Comparison of ENCODE assay signal across 1 cellular context in the genomic region with DNA sequence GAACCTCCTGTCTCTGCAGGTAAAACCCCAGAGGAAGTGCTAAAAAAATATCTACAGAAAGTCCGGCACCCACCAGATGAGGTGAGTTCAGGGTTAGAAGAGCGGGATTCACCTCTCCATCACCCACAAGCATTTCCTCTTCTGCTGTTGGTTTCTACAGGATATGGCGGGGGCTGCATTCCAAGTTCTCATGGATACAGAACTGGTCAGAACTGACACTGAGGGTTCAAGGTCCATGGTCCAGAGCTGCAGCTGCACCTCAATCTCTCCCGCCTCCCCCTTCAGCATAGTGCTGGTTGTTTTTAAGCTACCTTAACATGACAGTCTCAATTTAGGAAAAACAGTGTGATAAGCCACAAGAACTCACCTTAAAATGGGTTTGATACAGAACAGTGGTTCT.
TF ChIP-seq lines count a peak whose summit lies in the region.

No MANE protein-coding gene starts in this region.

TF ChIP-seq in GM12878, 131 proteins besides CTCF, POLR2A, EP300 and RAD21:
- TF ChIP-seq, protein P1, sequence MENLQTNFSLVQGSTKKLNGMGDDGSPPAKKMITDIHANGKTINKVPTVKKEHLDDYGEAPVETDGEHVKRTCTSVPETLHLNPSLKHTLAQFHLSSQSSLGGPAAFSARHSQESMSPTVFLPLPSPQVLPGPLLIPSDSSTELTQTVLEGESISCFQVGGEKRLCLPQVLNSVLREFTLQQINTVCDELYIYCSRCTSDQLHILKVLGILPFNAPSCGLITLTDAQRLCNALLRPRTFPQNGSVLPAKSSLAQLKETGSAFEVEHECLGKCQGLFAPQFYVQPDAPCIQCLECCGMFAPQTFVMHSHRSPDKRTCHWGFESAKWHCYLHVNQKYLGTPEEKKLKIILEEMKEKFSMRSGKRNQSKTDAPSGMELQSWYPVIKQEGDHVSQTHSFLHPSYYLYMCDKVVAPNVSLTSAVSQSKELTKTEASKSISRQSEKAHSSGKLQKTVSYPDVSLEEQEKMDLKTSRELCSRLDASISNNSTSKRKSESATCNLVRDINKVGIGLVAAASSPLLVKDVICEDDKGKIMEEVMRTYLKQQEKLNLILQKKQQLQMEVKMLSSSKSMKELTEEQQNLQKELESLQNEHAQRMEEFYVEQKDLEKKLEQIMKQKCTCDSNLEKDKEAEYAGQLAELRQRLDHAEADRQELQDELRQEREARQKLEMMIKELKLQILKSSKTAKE (IDR thresholded peaks at IDR 0.05; ENCODE audit: low read depth, poor library complexity, severe bottlenecking) = no peak
- TF ChIP-seq FOS (IDR thresholded peaks at IDR 0.05; ENCODE audit: borderline replicate concordance, extremely low read depth, insufficient read length) (no peak), ZNF207 (IDR thresholded peaks at IDR 0.05; ENCODE audit: borderline replicate concordance) (no peak), RUNX3 (IDR thresholded peaks at IDR 0.05; ENCODE audit: low read length) (peak; percentile 44), ZZZ3 (IDR thresholded peaks at IDR 0.05; ENCODE audit: control insufficient read depth, insufficient read length, low read depth) (no peak), IKZF1 (conservative IDR thresholded peaks at IDR 0.05) (peak; percentile 43; the same call in 1 of the 2 replicates), ZNF24 (IDR thresholded peaks at IDR 0.05) (no peak), ATF7 (IDR thresholded peaks at IDR 0.05; ENCODE audit: low read depth) (no peak), MYB (IDR thresholded peaks at IDR 0.05; ENCODE audit: borderline replicate concordance, low read depth, low read length) (no peak), SPI1 (IDR thresholded peaks at IDR 0.05; ENCODE audit: borderline replicate concordance, insufficient read depth, low read depth, low read length) (0 out of 2 replicates have a peak, but pooled peaks have one; percentile 14)
- TF ChIP-seq, protein P2, sequence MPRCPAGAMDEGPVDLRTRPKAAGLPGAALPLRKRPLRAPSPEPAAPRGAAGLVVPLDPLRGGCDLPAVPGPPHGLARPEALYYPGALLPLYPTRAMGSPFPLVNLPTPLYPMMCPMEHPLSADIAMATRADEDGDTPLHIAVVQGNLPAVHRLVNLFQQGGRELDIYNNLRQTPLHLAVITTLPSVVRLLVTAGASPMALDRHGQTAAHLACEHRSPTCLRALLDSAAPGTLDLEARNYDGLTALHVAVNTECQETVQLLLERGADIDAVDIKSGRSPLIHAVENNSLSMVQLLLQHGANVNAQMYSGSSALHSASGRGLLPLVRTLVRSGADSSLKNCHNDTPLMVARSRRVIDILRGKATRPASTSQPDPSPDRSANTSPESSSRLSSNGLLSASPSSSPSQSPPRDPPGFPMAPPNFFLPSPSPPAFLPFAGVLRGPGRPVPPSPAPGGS (IDR thresholded peaks at IDR 0.05; ENCODE audit: borderline replicate concordance, insufficient read depth, low read depth, low read length, poor library complexity, severe bottlenecking) = no peak
- TF ChIP-seq, protein P3, sequence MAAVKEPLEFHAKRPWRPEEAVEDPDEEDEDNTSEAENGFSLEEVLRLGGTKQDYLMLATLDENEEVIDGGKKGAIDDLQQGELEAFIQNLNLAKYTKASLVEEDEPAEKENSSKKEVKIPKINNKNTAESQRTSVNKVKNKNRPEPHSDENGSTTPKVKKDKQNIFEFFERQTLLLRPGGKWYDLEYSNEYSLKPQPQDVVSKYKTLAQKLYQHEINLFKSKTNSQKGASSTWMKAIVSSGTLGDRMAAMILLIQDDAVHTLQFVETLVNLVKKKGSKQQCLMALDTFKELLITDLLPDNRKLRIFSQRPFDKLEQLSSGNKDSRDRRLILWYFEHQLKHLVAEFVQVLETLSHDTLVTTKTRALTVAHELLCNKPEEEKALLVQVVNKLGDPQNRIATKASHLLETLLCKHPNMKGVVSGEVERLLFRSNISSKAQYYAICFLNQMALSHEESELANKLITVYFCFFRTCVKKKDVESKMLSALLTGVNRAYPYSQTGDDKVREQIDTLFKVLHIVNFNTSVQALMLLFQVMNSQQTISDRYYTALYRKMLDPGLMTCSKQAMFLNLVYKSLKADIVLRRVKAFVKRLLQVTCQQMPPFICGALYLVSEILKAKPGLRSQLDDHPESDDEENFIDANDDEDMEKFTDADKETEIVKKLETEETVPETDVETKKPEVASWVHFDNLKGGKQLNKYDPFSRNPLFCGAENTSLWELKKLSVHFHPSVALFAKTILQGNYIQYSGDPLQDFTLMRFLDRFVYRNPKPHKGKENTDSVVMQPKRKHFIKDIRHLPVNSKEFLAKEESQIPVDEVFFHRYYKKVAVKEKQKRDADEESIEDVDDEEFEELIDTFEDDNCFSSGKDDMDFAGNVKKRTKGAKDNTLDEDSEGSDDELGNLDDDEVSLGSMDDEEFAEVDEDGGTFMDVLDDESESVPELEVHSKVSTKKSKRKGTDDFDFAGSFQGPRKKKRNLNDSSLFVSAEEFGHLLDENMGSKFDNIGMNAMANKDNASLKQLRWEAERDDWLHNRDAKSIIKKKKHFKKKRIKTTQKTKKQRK (IDR thresholded peaks at IDR 0.05; ENCODE audit: low read depth, low read length) = no peak
